12 cellular contexts compared by ENCODE assay signal in genomic region chr10:110725809-110726641, GRCh38.
DNase-seq lines count a peak whose midpoint lies in the region; ATAC-seq, FAIRE-seq and TF ChIP-seq lines count a peak whose summit lies in the region.
"Had no signal": no experiment of that assay in that cellular context is flagged by ENCODE, and none has a peak within 500 bp of the region (broad histone marks: within the 10 kb centered on the region; RNA-seq: fewer than 3 reads in every experiment).

No MANE protein-coding gene starts in this region.

- H3K9me3 ChIP-seq in T-helper 17 cell (ENCODE audit: control insufficient read depth, low read length, poor library complexity, severe bottlenecking) (no peaks in the 10 kb centered on the region), hepatocyte (ENCODE audit: low read depth) (no peaks in the 10 kb centered on the region), kidney (ENCODE audit: control insufficient read depth in 1 of 2, low read length in 2 of 2) (no peaks in the 10 kb centered on the region)
- H3K9me3 ChIP-seq: tibial nerve had no signal

- no peak for DNase-seq in activated T-cell treated with anti-CD3 and anti-CD28 coated beads, Interleukin-2, amount 50 U/mL, for 4 hours
- no peak for DNase-seq in activated T-cell treated with anti-CD3 and anti-CD28 coated beads, Interleukin-2, amount 50 U/mL, for 1 hour
- DNase-seq in T-helper 17 cell (no peak), hepatocyte (ENCODE audit: low spot score) (peak; percentile 30), urothelium cell line (ENCODE audit: low spot score) (peak; percentile 34), kidney (no peak), endothelial cell (ENCODE audit: low spot score) (no peak)
- DNase-seq: dorsolateral prefrontal cortex had no signal

- no peaks in the 10 kb centered on the region for H4K20me1 ChIP-seq in hepatocyte (ENCODE audit: insufficient read depth, poor library complexity, severe bottlenecking)

- H3K4me1 ChIP-seq in hepatocyte (ENCODE audit: insufficient read depth) (no peaks in the 10 kb centered on the region), kidney (ENCODE audit: control insufficient read depth in 1 of 2, insufficient read depth in 1 of 2, low read depth in 1 of 2, low read length in 2 of 2) (peaks cover 0 to 4% of the 10 kb centered on the region in 2 donors)

- no peaks in the 10 kb centered on the region for H3K36me3 ChIP-seq in hepatocyte (replicated peaks; ENCODE audit: insufficient read depth, low read depth)
- no peaks in the 10 kb centered on the region for H3K36me3 ChIP-seq in kidney (ENCODE audit: control insufficient read depth in 1 of 2, insufficient read depth in 2 of 2, low read length in 2 of 2)
- H3K36me3 ChIP-seq: tibial nerve had no signal

- intact Hi-C loops in kidney (cut with DNase I) = no loop called here

- H3K27ac ChIP-seq in hepatocyte (no peak overlapping the region), kidney (ENCODE audit: low read depth in 2 of 2, low read length in 2 of 2) (no peak overlapping the region)
- H3K27ac ChIP-seq: dorsolateral prefrontal cortex, KMS-11, tibial nerve had no signal

- H3K9me2 ChIP-seq in hepatocyte (replicated peaks; ENCODE audit: insufficient read depth) = no peaks in the 10 kb centered on the region

- H3K36me3 Mint-ChIP-seq in activated T-cell treated with anti-CD3 and anti-CD28 coated beads, Interleukin-2, amount 50 U/mL, for 4 hours (ENCODE audit: insufficient read depth) = no peaks in the 10 kb centered on the region
- H3K36me3 Mint-ChIP-seq in T-helper 17 cell (ENCODE audit: low read depth) (peaks cover 1% of the 10 kb centered on the region), endothelial cell (ENCODE audit: low read depth, unreplicated experiment) (no peaks in the 10 kb centered on the region)
- peaks cover under 1% of the 10 kb centered on the region for H3K36me3 Mint-ChIP-seq in stimulated activated memory B cell treated with anti-CD40 and anti-IgM and Interleukin-4, amounts not matched to agents 10 μg/mL and 1 μg/mL and 100 μg/mL, for 72 hours
- H3K36me3 Mint-ChIP-seq: natural killer cell treated with Interleukin-12 subunit alpha and Interleukin-12 subunit beta and Interleukin-15 and Interleukin-18, amount 100 ng/mL, for 72 hours had no signal

- no peak for FAIRE-seq in urothelium cell line (lab: Jason Lieb, UNC)
- no peak for FAIRE-seq in kidney (lab: Jason Lieb, UNC)

- H2AFZ ChIP-seq in hepatocyte = no peak overlapping the region

- no peaks in the 10 kb centered on the region for H3K27me3 ChIP-seq in hepatocyte

- no peak overlapping the region for H3K9ac ChIP-seq in kidney (ENCODE audit: low read length in 2 of 2)
- H3K9ac ChIP-seq: KMS-11 had no signal

- no peak for ATAC-seq in activated T-cell treated with anti-CD3 and anti-CD28 coated beads, Interleukin-2, amount 50 U/mL, for 4 hours
- ATAC-seq in T-helper 17 cell = no peak
- ATAC-seq in stimulated activated memory B cell treated with anti-CD40 and anti-IgM and Interleukin-4, amounts not matched to agents 10 μg/mL and 1 μg/mL and 100 μg/mL, for 72 hours = no peak
- ATAC-seq: natural killer cell treated with Interleukin-12 subunit alpha and Interleukin-12 subunit beta and Interleukin-15 and Interleukin-18, amount 100 ng/mL, for 72 hours had no signal

- TF ChIP-seq CTCF in hepatocyte (IDR thresholded peaks at IDR 0.05; ENCODE audit: poor library complexity) (no peak), kidney (IDR thresholded peaks at IDR 0.05; ENCODE audit: borderline replicate concordance, extremely low read depth, insufficient read depth) (no peak), endothelial cell (IDR thresholded peaks at IDR 0.05; ENCODE audit: unreplicated experiment) (no peak)

- 59% methylated on average over 10 of the region's 10 CpGs for WGBS in hepatocyte (ENCODE audit: low lambda C conversion rate, missing lambda C conversion rate)

- H3K79me2 ChIP-seq in hepatocyte = no peaks in the 10 kb centered on the region

- H3K9me3 Mint-ChIP-seq in activated T-cell treated with anti-CD3 and anti-CD28 coated beads, Interleukin-2, amount 50 U/mL, for 4 hours = no peaks in the 10 kb centered on the region
- no peaks in the 10 kb centered on the region for H3K9me3 Mint-ChIP-seq in endothelial cell (ENCODE audit: unreplicated experiment)
- peaks cover under 1% of the 10 kb centered on the region for H3K9me3 Mint-ChIP-seq in stimulated activated memory B cell treated with anti-CD40 and anti-IgM and Interleukin-4, amounts not matched to agents 10 μg/mL and 1 μg/mL and 100 μg/mL, for 72 hours
- H3K9me3 Mint-ChIP-seq: natural killer cell treated with Interleukin-12 subunit alpha and Interleukin-12 subunit beta and Interleukin-15 and Interleukin-18, amount 100 ng/mL, for 72 hours had no signal

- no peak overlapping the region for H3K4me3 ChIP-seq in hepatocyte
- H3K4me3 ChIP-seq in kidney (ENCODE audit: low read length in 2 of 2) = no peak overlapping the region
- H3K4me3 ChIP-seq: dorsolateral prefrontal cortex, tibial nerve had no signal

- no peak overlapping the region for H3K4me2 ChIP-seq in hepatocyte
- H3K4me2 ChIP-seq: KMS-11 had no signal

- H3K27ac Mint-ChIP-seq in T-helper 17 cell = peak overlapping the region; percentile 51
- no peak overlapping the region for H3K27ac Mint-ChIP-seq in endothelial cell (ENCODE audit: unreplicated experiment)
- H3K27ac Mint-ChIP-seq in stimulated activated memory B cell treated with anti-CD40 and anti-IgM and Interleukin-4, amounts not matched to agents 10 μg/mL and 1 μg/mL and 100 μg/mL, for 72 hours = no peak overlapping the region
- H3K27ac Mint-ChIP-seq: natural killer cell treated with Interleukin-12 subunit alpha and Interleukin-12 subunit beta and Interleukin-15 and Interleukin-18, amount 100 ng/mL, for 72 hours had no signal

- peaks cover 35% of the 10 kb centered on the region for H3K4me1 Mint-ChIP-seq in activated T-cell treated with anti-CD3 and anti-CD28 coated beads, Interleukin-2, amount 50 U/mL, for 4 hours (ENCODE audit: low read depth)
- H3K4me1 Mint-ChIP-seq in T-helper 17 cell = peaks cover 35% of the 10 kb centered on the region
- peaks cover 32% of the 10 kb centered on the region for H3K4me1 Mint-ChIP-seq in endothelial cell (ENCODE audit: unreplicated experiment)
- H3K4me1 Mint-ChIP-seq in stimulated activated memory B cell treated with anti-CD40 and anti-IgM and Interleukin-4, amounts not matched to agents 10 μg/mL and 1 μg/mL and 100 μg/mL, for 72 hours = peaks cover 33% of the 10 kb centered on the region

- peak overlapping the region; percentile 16 for H3K4me3 Mint-ChIP-seq in activated T-cell treated with anti-CD3 and anti-CD28 coated beads, Interleukin-2, amount 50 U/mL, for 4 hours
- H3K4me3 Mint-ChIP-seq in T-helper 17 cell (no peak overlapping the region), endothelial cell (ENCODE audit: unreplicated experiment) (no peak overlapping the region)
- no peak overlapping the region for H3K4me3 Mint-ChIP-seq in stimulated activated memory B cell treated with anti-CD40 and anti-IgM and Interleukin-4, amounts not matched to agents 10 μg/mL and 1 μg/mL and 100 μg/mL, for 72 hours
- H3K4me3 Mint-ChIP-seq: natural killer cell treated with Interleukin-12 subunit alpha and Interleukin-12 subunit beta and Interleukin-15 and Interleukin-18, amount 100 ng/mL, for 72 hours had no signal

- peaks cover 2% of the 10 kb centered on the region for H3K27me3 Mint-ChIP-seq in activated T-cell treated with anti-CD3 and anti-CD28 coated beads, Interleukin-2, amount 50 U/mL, for 4 hours (ENCODE audit: low read depth)
- H3K27me3 Mint-ChIP-seq in T-helper 17 cell (no peaks in the 10 kb centered on the region), endothelial cell (ENCODE audit: unreplicated experiment) (no peaks in the 10 kb centered on the region)
- peaks cover 26% of the 10 kb centered on the region for H3K27me3 Mint-ChIP-seq in stimulated activated memory B cell treated with anti-CD40 and anti-IgM and Interleukin-4, amounts not matched to agents 10 μg/mL and 1 μg/mL and 100 μg/mL, for 72 hours

Comparison
In these comparisons a context has a peak if more than half of its experiments do, and no peak if none do; other contexts are left out.
1. DNase-seq: peak in hepatocyte (single experiment) and urothelium cell line (single experiment); none in activated T-cell treated with anti-CD3 and anti-CD28 coated beads, Interleukin-2, amount 50 U/mL, for 4 hours (single experiment), activated T-cell treated with anti-CD3 and anti-CD28 coated beads, Interleukin-2, amount 50 U/mL, for 1 hour (single experiment), T-helper 17 cell (0 of 3), kidney (single experiment) and endothelial cell (single experiment).